Comparison of ENCODE assay signal across 1 cellular context in the genomic region with DNA sequence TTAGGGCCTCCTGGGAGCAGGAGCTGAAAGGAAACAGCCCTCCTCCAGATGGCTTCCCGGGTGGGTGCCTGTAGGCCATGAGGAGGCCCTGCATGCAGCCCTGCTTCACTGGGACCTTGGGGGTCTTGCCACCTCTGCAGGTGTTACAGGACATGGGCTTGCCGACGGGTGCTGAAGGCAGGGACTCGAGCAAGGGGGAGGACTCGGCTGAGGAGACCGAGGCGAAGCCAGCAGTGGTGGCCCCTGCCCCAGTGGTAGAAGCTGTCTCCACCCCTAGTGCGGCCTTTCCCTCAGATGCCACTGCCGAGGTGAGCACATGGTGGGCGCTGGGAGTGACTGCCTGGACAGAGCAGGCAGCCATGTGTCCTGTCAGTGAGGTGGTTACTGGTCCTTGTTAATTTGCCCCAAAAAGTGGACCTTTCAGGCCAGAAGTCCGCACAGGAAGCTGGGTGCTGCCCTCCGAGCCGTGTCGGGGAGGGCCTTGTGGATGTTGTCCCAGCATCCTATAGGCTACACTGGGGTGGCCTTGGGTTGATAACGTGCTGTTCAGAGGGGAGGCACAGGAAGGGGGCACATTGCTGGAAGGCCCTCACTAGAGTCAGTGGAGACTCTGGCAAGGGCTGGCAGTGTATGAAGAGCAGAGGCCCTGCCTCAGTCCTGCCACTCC.
TF ChIP-seq lines count a peak whose summit lies in the region.

No MANE protein-coding gene starts in this region.

TF ChIP-seq in H1, 55 proteins besides CTCF, POLR2A, EP300 and RAD21:
- TF ChIP-seq SRF (IDR thresholded peaks at IDR 0.05; ENCODE audit: low read depth, low read length) (no peak), POLR2AphosphoS5 (IDR thresholded peaks at IDR 0.05; ENCODE audit: low read depth, low read length) (peak; percentile 64; the same call in 1 of the 2 replicates)
